In genomic region chr13:113328851-113329250, GRCh38 we compare ENCODE assay signal across 28 cellular contexts. TPM values are rescaled to one million over a fixed set of nuclear protein-coding genes. Genes with fewer than 3 reads are reported as not detected.
DNase-seq lines count a peak whose midpoint lies in the region; ATAC-seq, FAIRE-seq and TF ChIP-seq lines count a peak whose summit lies in the region.
"Had no signal": no experiment of that assay in that cellular context is flagged by ENCODE, and none has a peak within 500 bp of the region (broad histone marks: within the 10 kb centered on the region; RNA-seq: fewer than 3 reads in every experiment).

No MANE protein-coding gene starts in this region.

- H4K20me1 ChIP-seq in astrocyte (ENCODE audit: insufficient read depth, low read length) (no peaks in the 10 kb centered on the region), osteoblast (ENCODE audit: insufficient read depth, low read length) (no peaks in the 10 kb centered on the region)

- H3K4me3 Mint-ChIP-seq in astrocyte (ENCODE audit: unreplicated experiment): no peak overlapping the region
- H3K4me3 Mint-ChIP-seq: IgD-negative memory B cell had no signal

- peak; percentile 10 for DNase-seq in Right ventricle myocardium superior
- DNase-seq in left cardiac atrium: no peak
- DNase-seq in astrocyte (ENCODE audit: low read depth): no peak
- DNase-seq in osteoblast (ENCODE audit: insufficient read length, low spot score, missing footprints): peak; percentile 43
- DNase-seq in EL: no peak
- no peak for DNase-seq in urothelium cell line (ENCODE audit: low spot score)
- DNase-seq in KBM-7: no peak
- DNase-seq: CD4-positive, CD25-positive, alpha-beta regulatory T cell; DMS53; NCI-H1048; NCI-H1417; NCI-H1694; NCI-H2029 treated with DMSO at 0.1 percent for 48 hours; NCI-H2171; NCI-H345; NCI-H510A treated with DMSO at 0.1 percent for 48 hours; NCI-H774; NK-92 treated with Interleukin-12 subunit alpha and Interleukin-12 subunit beta, amount 100 ng/mL, for 24 hours; PC-3 had no signal

- no peak for TF ChIP-seq CTCF in astrocyte (IDR thresholded peaks at IDR 0.05; ENCODE audit: insufficient read depth, low read depth, low read length)
- no peak for TF ChIP-seq CTCF in osteoblast (IDR thresholded peaks at IDR 0.05; ENCODE audit: extremely low read depth, low read depth, low read length)

- no peaks in the 10 kb centered on the region for H3K4me1 Mint-ChIP-seq in astrocyte (ENCODE audit: low read depth, unreplicated experiment)

- H3K4me1 ChIP-seq in astrocyte (ENCODE audit: insufficient read depth, low read length) (no peaks in the 10 kb centered on the region), osteoblast (ENCODE audit: insufficient read depth, low read length) (no peaks in the 10 kb centered on the region)
- H3K4me1 ChIP-seq: BLaER1, SJSA1 had no signal

- H3K27me3 Mint-ChIP-seq in astrocyte (ENCODE audit: low read depth, unreplicated experiment): peaks cover 15% of the 10 kb centered on the region
- H3K27me3 Mint-ChIP-seq: CD4-positive, CD25-positive, alpha-beta regulatory T cell; IgD-negative memory B cell had no signal

- intact Hi-C loops in Right ventricle myocardium superior (cut with DNase I) (no loop called here), left cardiac atrium (cut with DNase I) (no loop called here)

- no peak for ATAC-seq in Right ventricle myocardium superior (ENCODE audit: poor library complexity)
- ATAC-seq in left cardiac atrium: no peak
- no peak for ATAC-seq in GM19023 (IDR thresholded peaks at IDR 0.05; ENCODE audit: unreplicated experiment)
- ATAC-seq: PC-3 had no signal

- no peak for FAIRE-seq in astrocyte (lab: Jason Lieb, UNC)
- FAIRE-seq in urothelium cell line (lab: Jason Lieb, UNC): no peak
- FAIRE-seq: A204.1, D721Med, G401.6 had no signal

- no peaks in the 10 kb centered on the region for H3K9me3 Mint-ChIP-seq in astrocyte (ENCODE audit: unreplicated experiment)
- H3K9me3 Mint-ChIP-seq: CD4-positive, CD25-positive, alpha-beta regulatory T cell; IgD-negative memory B cell had no signal

- H3K36me3 Mint-ChIP-seq in astrocyte (ENCODE audit: low read depth, unreplicated experiment): peaks cover 8% of the 10 kb centered on the region
- H3K36me3 Mint-ChIP-seq: IgD-negative memory B cell had no signal

- H3K4me3 ChIP-seq in astrocyte (ENCODE audit: insufficient read depth, low read depth, low read length): no peak overlapping the region
- H3K4me3 ChIP-seq in osteoblast (ENCODE audit: insufficient read depth, low read length): no peak overlapping the region
- H3K4me3 ChIP-seq: BLaER1, SJSA1 had no signal

- H3K9me3 ChIP-seq in astrocyte (ENCODE audit: insufficient read depth, low read depth, low read length) (no peaks in the 10 kb centered on the region), osteoblast (ENCODE audit: low read depth, low read length) (no peaks in the 10 kb centered on the region)
- H3K9me3 ChIP-seq: BLaER1, SJSA1 had no signal

- H3K27me3 ChIP-seq in astrocyte (ENCODE audit: insufficient read depth, low read length) (no peaks in the 10 kb centered on the region), osteoblast (ENCODE audit: insufficient read depth, low read length) (no peaks in the 10 kb centered on the region)
- H3K27me3 ChIP-seq: BLaER1, SJSA1 had no signal

- H3K36me3 ChIP-seq in astrocyte (ENCODE audit: insufficient read depth, low read length) (no peaks in the 10 kb centered on the region), osteoblast (ENCODE audit: insufficient read depth, low read length) (peaks cover 7% of the 10 kb centered on the region)

- H2AFZ ChIP-seq in astrocyte (ENCODE audit: low read depth, low read length) (no peak overlapping the region), osteoblast (ENCODE audit: low read length) (no peak overlapping the region)

- H3K9ac ChIP-seq in astrocyte (ENCODE audit: low read length): no peak overlapping the region
- H3K9ac ChIP-seq: BLaER1 had no signal

- H3K79me2 ChIP-seq in astrocyte (ENCODE audit: insufficient read depth, low read length): no peaks in the 10 kb centered on the region
- no peaks in the 10 kb centered on the region for H3K79me2 ChIP-seq in osteoblast (ENCODE audit: insufficient read depth, low read length)

- in situ Hi-C loops in KBM-7 (cut with MboI; ENCODE audit: low pct_unique_long_range_greater_than_20kb, low sequenced_read_pairs): no loop called here

- H3K27ac ChIP-seq in astrocyte (ENCODE audit: low read depth, low read length) (no peak overlapping the region), osteoblast (ENCODE audit: low read depth, low read length) (no peak overlapping the region)
- H3K27ac ChIP-seq: BLaER1, HL-60, SJSA1 had no signal

- peak overlapping the region; percentile 66 for H3K27ac Mint-ChIP-seq in astrocyte (ENCODE audit: unreplicated experiment)
- H3K27ac Mint-ChIP-seq: CD4-positive, CD25-positive, alpha-beta regulatory T cell had no signal

- H3K4me2 ChIP-seq in astrocyte (ENCODE audit: low read length): no peak overlapping the region
- no peak overlapping the region for H3K4me2 ChIP-seq in osteoblast (ENCODE audit: insufficient read depth, low read length)
- H3K4me2 ChIP-seq: BLaER1 had no signal

RNA-seq across cellular contexts. Expression of gene LAMP1, which starts 31.8 kb away (rescaled TPM):
- total RNA-seq in Right ventricle myocardium superior: 89.6 TPM
- total RNA-seq in left cardiac atrium: 100 to 1,000 TPM; 122 to 128 TPM
- 313 and 317 TPM in 2 replicates for total RNA-seq in astrocyte
- 211 and 216 TPM in 2 replicates for total RNA-seq in osteoblast

RNA-seq across cellular contexts. Expression of gene GRTP1, which starts 35.1 kb away (rescaled TPM):
- total RNA-seq in Right ventricle myocardium superior (1.1 TPM), left cardiac atrium (1 to 10 TPM; 1.5 to 1.8 TPM), astrocyte (0.36 and 0.61 TPM in 2 replicates), osteoblast (0.29 and 0.36 TPM in 2 replicates)
- total RNA-seq: CD4-positive, CD25-positive, alpha-beta regulatory T cell; RPMI7951 had no signal

Comparison
In these comparisons a context has a peak if more than half of its experiments do, and no peak if none do; other contexts are left out.
1. DNase-seq: peak in Right ventricle myocardium superior (single experiment) and osteoblast (single experiment); none in left cardiac atrium (single experiment), astrocyte (single experiment), EL (single experiment), urothelium cell line (single experiment) and KBM-7 (single experiment).